Comparison of ENCODE assay signal across 15 cellular contexts in genomic region chr6:158431036-158431435, GRCh38.
DNase-seq lines count a peak whose midpoint lies in the region; TF ChIP-seq lines count a peak whose summit lies in the region.
"Had no signal": no experiment of that assay in that cellular context is flagged by ENCODE, and none has a peak within 500 bp of the region (broad histone marks: within the 10 kb centered on the region; RNA-seq: fewer than 3 reads in every experiment).

No MANE protein-coding gene starts in this region.

- peaks cover 8% of the 10 kb centered on the region for H3K4me1 Mint-ChIP-seq in glutamatergic neuron (ENCODE audit: low read depth, unreplicated experiment)
- H3K4me1 Mint-ChIP-seq: B cell, H9 had no signal

- no peak overlapping the region for H3K4me3 ChIP-seq in tibial nerve
- H3K4me3 ChIP-seq: BLaER1 treated with 17β-estradiol and CSF1 and Interleukin-3, amounts not matched to agents 10 nM and 100 nM had no signal

- TF ChIP-seq POLR2A in tibial nerve (IDR thresholded peaks at IDR 0.05) = no peak

- H3K27ac Mint-ChIP-seq in glutamatergic neuron (ENCODE audit: unreplicated experiment) = peak overlapping the region; percentile 25
- H3K27ac Mint-ChIP-seq: B cell; CD8-positive, alpha-beta T cell had no signal

- TF ChIP-seq EP300 in tibial nerve (IDR thresholded peaks at IDR 0.05) = no peak

- H3K36me3 Mint-ChIP-seq in glutamatergic neuron (ENCODE audit: unreplicated experiment) = peaks cover 13% of the 10 kb centered on the region

- H3K27me3 Mint-ChIP-seq in glutamatergic neuron (ENCODE audit: unreplicated experiment) = peaks cover 13% of the 10 kb centered on the region
- H3K27me3 Mint-ChIP-seq: B cell had no signal

- no peaks in the 10 kb centered on the region for H3K4me1 ChIP-seq in tibial nerve

- 76 to 77% methylated on average over 4 of the region's 4 CpGs for WGBS in tibial nerve, 2 donors

- H3K27ac ChIP-seq in tibial nerve = no peak overlapping the region
- H3K27ac ChIP-seq: BLaER1 treated with 17β-estradiol and CSF1 and Interleukin-3, amounts not matched to agents 10 nM and 100 nM had no signal

- peaks cover 4% of the 10 kb centered on the region for H3K9me3 Mint-ChIP-seq in glutamatergic neuron (ENCODE audit: unreplicated experiment)
- H3K9me3 Mint-ChIP-seq: CD8-positive, alpha-beta T cell; H9 had no signal

- TF ChIP-seq CTCF in glutamatergic neuron (IDR thresholded peaks at IDR 0.05; ENCODE audit: partially characterized antibody, unreplicated experiment) (no peak), tibial nerve (IDR thresholded peaks at IDR 0.05) (no peak)

- DNase-seq in NCI-H82 (lab: John Stamatoyannopoulos, UW) = peak; percentile 42
- no peak for DNase-seq in NCI-H82 treated with DMSO at 0.1 percent for 48 hours (lab: John Stamatoyannopoulos, UW; ENCODE audit: unreplicated experiment)
- DNase-seq in NCI-H524 (lab: John Stamatoyannopoulos, UW) = peak; percentile 82 to 94
- no peak for DNase-seq in glutamatergic neuron
- DNase-seq in tibial nerve (ENCODE audit: low spot score in 2 of 2) = no peak
- DNase-seq in NCI-H69 (lab: John Stamatoyannopoulos, UW) = no peak
- DNase-seq in pons (ENCODE audit: low spot score) = no peak
- DNase-seq: 8988T; CD8-positive, alpha-beta T cell; DMS79; GDM1; GOT3; H9 had no signal

- no peaks in the 10 kb centered on the region for H3K9me3 ChIP-seq in tibial nerve

- H3K27me3 ChIP-seq in tibial nerve = no peaks in the 10 kb centered on the region
- H3K27me3 ChIP-seq: BLaER1 treated with 17β-estradiol and CSF1 and Interleukin-3, amounts not matched to agents 10 nM and 100 nM had no signal

- H3K36me3 ChIP-seq in tibial nerve = peaks cover 0 to 23% (median 0%) of the 10 kb centered on the region in 3 donors

- no peak overlapping the region for H3K4me3 Mint-ChIP-seq in glutamatergic neuron (ENCODE audit: unreplicated experiment)
- H3K4me3 Mint-ChIP-seq: B cell; CD8-positive, alpha-beta T cell; H9 had no signal

Comparison
In these comparisons a context has a peak if more than half of its experiments do, and no peak if none do; other contexts are left out.
1. DNase-seq: peak in NCI-H82 (single experiment) and NCI-H524 (2 of 2); none in NCI-H82 treated with DMSO at 0.1 percent for 48 hours (single experiment), glutamatergic neuron (single experiment), tibial nerve (0 of 2), NCI-H69 (single experiment) and pons (single experiment).